29 cellular contexts compared by ENCODE assay signal in the genomic region with DNA sequence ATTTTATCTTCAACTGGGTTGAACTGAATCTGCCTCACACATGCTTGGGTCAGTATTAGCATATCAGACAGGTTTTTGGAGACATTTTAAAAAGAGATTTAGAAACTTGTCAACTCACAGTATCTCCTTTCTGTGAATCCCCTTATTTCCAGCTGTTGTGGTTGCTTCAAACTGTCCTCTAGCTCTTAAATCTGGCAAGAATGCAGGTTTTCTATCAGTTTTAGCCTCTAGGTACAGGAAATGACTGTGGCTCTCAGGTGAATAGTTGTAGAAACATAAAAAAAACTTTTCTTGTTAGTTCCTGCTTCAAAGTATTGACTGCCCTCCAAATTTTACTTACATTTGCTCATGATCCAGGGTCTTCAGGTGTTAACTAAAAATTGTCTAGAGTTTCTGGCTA.
"Had no signal": no experiment of that assay in that cellular context is flagged by ENCODE, and none has a peak within 500 bp of the region (broad histone marks: within the 10 kb centered on the region; RNA-seq: fewer than 3 reads in every experiment).

No MANE protein-coding gene starts in this region.

- H3K4me3 ChIP-seq: PC-9 had no signal

- H3K4me2 ChIP-seq: PC-9 had no signal

- H3K36me3 Mint-ChIP-seq: activated CD8-positive, alpha-beta memory T cell treated with anti-CD3 and anti-CD28 coated beads, Interleukin-2, amount 10 ng/mL, durations not matched to agents 7 days and 5 days; activated naive CD4-positive, alpha-beta T cell treated with anti-CD3 and anti-CD28 coated beads, Interleukin-2, amount 10 ng/mL, durations not matched to agents 7 days and 5 days; activated naive CD8-positive, alpha-beta T cell; brain had no signal

- H3K27ac ChIP-seq: PC-9, VCaP had no signal

- H3K4me3 Mint-ChIP-seq: activated CD4-positive, alpha-beta memory T cell treated with anti-CD3 and anti-CD28 coated beads, Interleukin-2, amount 10 ng/mL, durations not matched to agents 7 days and 5 days; activated CD8-positive, alpha-beta memory T cell treated with anti-CD3 and anti-CD28 coated beads, Interleukin-2, amount 10 ng/mL, durations not matched to agents 7 days and 5 days; activated naive CD4-positive, alpha-beta T cell treated with anti-CD3 and anti-CD28 coated beads, Interleukin-2, amount 10 ng/mL, durations not matched to agents 7 days and 5 days; activated naive CD8-positive, alpha-beta T cell; activated naive CD8-positive, alpha-beta T cell treated with anti-CD3 and anti-CD28 coated beads, Interleukin-2, amount 50 U/mL, for 24 hours; brain had no signal

- DNase-seq: activated CD4-positive, alpha-beta memory T cell treated with anti-CD3 and anti-CD28 coated beads, Interleukin-2, amount 10 ng/mL, durations not matched to agents 7 days and 5 days; activated CD4-positive, alpha-beta T cell treated with anti-CD3 and anti-CD28 coated beads for 1 hour; activated CD4-positive, alpha-beta T cell treated with anti-CD3 and anti-CD28 coated beads for 48 hours; activated CD4-positive, CD25-positive, alpha-beta regulatory T cell; activated CD8-positive, alpha-beta memory T cell treated with anti-CD3 and anti-CD28 coated beads for 24 hours; activated CD8-positive, alpha-beta memory T cell treated with anti-CD3 and anti-CD28 coated beads, Interleukin-2, amount 10 ng/mL, durations not matched to agents 7 days and 5 days; activated CD8-positive, alpha-beta memory T cell treated with anti-CD3 and anti-CD28 coated beads, Interleukin-2, amount 50 U/mL, for 48 hours; activated effector memory CD4-positive, alpha-beta T cell treated with Interleukin-2 at 50 U/mL for 16 hours; activated naive CD4-positive, alpha-beta T cell treated with anti-CD3 and anti-CD28 coated beads, Interleukin-2, amount 10 ng/mL, durations not matched to agents 7 days and 5 days; activated naive CD8-positive, alpha-beta T cell treated with anti-CD3 and anti-CD28 coated beads, Interleukin-2, amount 50 U/mL, for 24 hours; activated T-cell treated with anti-CD3 and anti-CD28 coated beads, Interleukin-2, amount 50 U/mL, for 48 hours; anterior cingulate cortex; caudate nucleus; cerebellar nuclear complex; NCI-H1048; NCI-H1436 treated with DMSO at 0.1 percent for 48 hours; NCI-H1694 treated with DMSO at 0.1 percent for 48 hours; NCI-H2029; NCI-H345; NCI-H524 treated with DMSO at 0.1 percent for 48 hours; PC-9; Right ventricle myocardium superior; SW 1271; T-helper 1 cell; T-helper 2 cell; T-helper 9 cell had no signal

- H3K27ac Mint-ChIP-seq: activated CD4-positive, alpha-beta memory T cell treated with anti-CD3 and anti-CD28 coated beads, Interleukin-2, amount 10 ng/mL, durations not matched to agents 7 days and 5 days; activated CD8-positive, alpha-beta memory T cell treated with anti-CD3 and anti-CD28 coated beads, Interleukin-2, amount 10 ng/mL, durations not matched to agents 7 days and 5 days; activated naive CD4-positive, alpha-beta T cell treated with anti-CD3 and anti-CD28 coated beads, Interleukin-2, amount 10 ng/mL, durations not matched to agents 7 days and 5 days; activated naive CD8-positive, alpha-beta T cell; activated naive CD8-positive, alpha-beta T cell treated with anti-CD3 and anti-CD28 coated beads, Interleukin-2, amount 50 U/mL, for 24 hours; brain had no signal

- H3K27me3 Mint-ChIP-seq: activated CD4-positive, alpha-beta memory T cell treated with anti-CD3 and anti-CD28 coated beads, Interleukin-2, amount 10 ng/mL, durations not matched to agents 7 days and 5 days; activated CD8-positive, alpha-beta memory T cell treated with anti-CD3 and anti-CD28 coated beads, Interleukin-2, amount 10 ng/mL, durations not matched to agents 7 days and 5 days; activated naive CD4-positive, alpha-beta T cell treated with anti-CD3 and anti-CD28 coated beads, Interleukin-2, amount 10 ng/mL, durations not matched to agents 7 days and 5 days; activated naive CD8-positive, alpha-beta T cell; activated naive CD8-positive, alpha-beta T cell treated with anti-CD3 and anti-CD28 coated beads, Interleukin-2, amount 50 U/mL, for 24 hours; brain had no signal

- ATAC-seq: activated CD8-positive, alpha-beta memory T cell treated with anti-CD3 and anti-CD28 coated beads, Interleukin-2, amount 10 ng/mL, durations not matched to agents 7 days and 5 days; activated naive CD8-positive, alpha-beta T cell treated with anti-CD3 and anti-CD28 coated beads, Interleukin-2, amount 50 U/mL, for 24 hours had no signal

- H2AFZ ChIP-seq: PC-9 had no signal

- H3K4me1 Mint-ChIP-seq: activated CD4-positive, alpha-beta memory T cell treated with anti-CD3 and anti-CD28 coated beads, Interleukin-2, amount 10 ng/mL, durations not matched to agents 7 days and 5 days; activated CD8-positive, alpha-beta memory T cell treated with anti-CD3 and anti-CD28 coated beads, Interleukin-2, amount 10 ng/mL, durations not matched to agents 7 days and 5 days; activated naive CD4-positive, alpha-beta T cell treated with anti-CD3 and anti-CD28 coated beads, Interleukin-2, amount 10 ng/mL, durations not matched to agents 7 days and 5 days; activated naive CD8-positive, alpha-beta T cell treated with anti-CD3 and anti-CD28 coated beads, Interleukin-2, amount 50 U/mL, for 24 hours had no signal

- H3K9me3 Mint-ChIP-seq: brain had no signal
